Comparison of ENCODE assay signal across 1 cellular context in genomic region chr14:35335388-35336092, GRCh38.
A peak's percentile ranks its signal among the peaks of the same experiment; 100 is the strongest.
TF ChIP-seq lines count a peak whose summit lies in the region.

No MANE protein-coding gene starts in this region.

TF ChIP-seq in K562, 482 proteins besides CTCF, POLR2A, EP300 and RAD21 (continued from another document and continues in another):
- TF ChIP-seq RNF219 (CRISPR knock-in tag; IDR thresholded peaks at IDR 0.05), result no peak
- 0 out of 2 replicates have a peak, but pooled peaks have one; percentile 51 for TF ChIP-seq ZNF668 (CRISPR knock-in tag; IDR thresholded peaks at IDR 0.05)
- TF ChIP-seq STAT5A (IDR thresholded peaks at IDR 0.05; ENCODE audit: borderline replicate concordance, low read length), result no peak
- no peak for TF ChIP-seq FOXJ2 (tag; IDR thresholded peaks at IDR 0.05)
- no peak for TF ChIP-seq MAX (CRISPR knock-in tag; IDR thresholded peaks at IDR 0.05)
- TF ChIP-seq, protein P1, sequence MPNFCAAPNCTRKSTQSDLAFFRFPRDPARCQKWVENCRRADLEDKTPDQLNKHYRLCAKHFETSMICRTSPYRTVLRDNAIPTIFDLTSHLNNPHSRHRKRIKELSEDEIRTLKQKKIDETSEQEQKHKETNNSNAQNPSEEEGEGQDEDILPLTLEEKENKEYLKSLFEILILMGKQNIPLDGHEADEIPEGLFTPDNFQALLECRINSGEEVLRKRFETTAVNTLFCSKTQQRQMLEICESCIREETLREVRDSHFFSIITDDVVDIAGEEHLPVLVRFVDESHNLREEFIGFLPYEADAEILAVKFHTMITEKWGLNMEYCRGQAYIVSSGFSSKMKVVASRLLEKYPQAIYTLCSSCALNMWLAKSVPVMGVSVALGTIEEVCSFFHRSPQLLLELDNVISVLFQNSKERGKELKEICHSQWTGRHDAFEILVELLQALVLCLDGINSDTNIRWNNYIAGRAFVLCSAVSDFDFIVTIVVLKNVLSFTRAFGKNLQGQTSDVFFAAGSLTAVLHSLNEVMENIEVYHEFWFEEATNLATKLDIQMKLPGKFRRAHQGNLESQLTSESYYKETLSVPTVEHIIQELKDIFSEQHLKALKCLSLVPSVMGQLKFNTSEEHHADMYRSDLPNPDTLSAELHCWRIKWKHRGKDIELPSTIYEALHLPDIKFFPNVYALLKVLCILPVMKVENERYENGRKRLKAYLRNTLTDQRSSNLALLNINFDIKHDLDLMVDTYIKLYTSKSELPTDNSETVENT (CRISPR knock-in tag; IDR thresholded peaks at IDR 0.05), result no peak
- no peak for TF ChIP-seq TRIM24 (IDR thresholded peaks at IDR 0.05)
- no peak for TF ChIP-seq DNMT1 (IDR thresholded peaks at IDR 0.05)
- no peak for TF ChIP-seq TFAP4 (CRISPR knock-in tag; IDR thresholded peaks at IDR 0.05; ENCODE audit: borderline replicate concordance)
- no peak for TF ChIP-seq RBFOX2 (IDR thresholded peaks at IDR 0.05; ENCODE audit: low read depth, low read length)
- no peak for TF ChIP-seq ZNF347 (CRISPR knock-in tag; IDR thresholded peaks at IDR 0.05; ENCODE audit: low read depth)
- TF ChIP-seq CREB3 (tag; conservative IDR thresholded peaks at IDR 0.05; ENCODE audit: low read depth), result 0 out of 2 replicates have a peak, but pooled peaks have one; percentile 43
- TF ChIP-seq NR4A1 (CRISPR knock-in tag; IDR thresholded peaks at IDR 0.05), result no peak
- TF ChIP-seq NR4A1 (tag; IDR thresholded peaks at IDR 0.05), result peak; percentile 69; the same call in 1 of the 2 replicates
- TF ChIP-seq, protein P2, sequence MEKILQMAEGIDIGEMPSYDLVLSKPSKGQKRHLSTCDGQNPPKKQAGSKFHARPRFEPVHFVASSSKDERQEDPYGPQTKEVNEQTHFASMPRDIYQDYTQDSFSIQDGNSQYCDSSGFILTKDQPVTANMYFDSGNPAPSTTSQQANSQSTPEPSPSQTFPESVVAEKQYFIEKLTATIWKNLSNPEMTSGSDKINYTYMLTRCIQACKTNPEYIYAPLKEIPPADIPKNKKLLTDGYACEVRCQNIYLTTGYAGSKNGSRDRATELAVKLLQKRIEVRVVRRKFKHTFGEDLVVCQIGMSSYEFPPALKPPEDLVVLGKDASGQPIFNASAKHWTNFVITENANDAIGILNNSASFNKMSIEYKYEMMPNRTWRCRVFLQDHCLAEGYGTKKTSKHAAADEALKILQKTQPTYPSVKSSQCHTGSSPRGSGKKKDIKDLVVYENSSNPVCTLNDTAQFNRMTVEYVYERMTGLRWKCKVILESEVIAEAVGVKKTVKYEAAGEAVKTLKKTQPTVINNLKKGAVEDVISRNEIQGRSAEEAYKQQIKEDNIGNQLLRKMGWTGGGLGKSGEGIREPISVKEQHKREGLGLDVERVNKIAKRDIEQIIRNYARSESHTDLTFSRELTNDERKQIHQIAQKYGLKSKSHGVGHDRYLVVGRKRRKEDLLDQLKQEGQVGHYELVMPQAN (IDR thresholded peaks at IDR 0.05; ENCODE audit: borderline replicate concordance), result no peak
- TF ChIP-seq, protein P3, sequence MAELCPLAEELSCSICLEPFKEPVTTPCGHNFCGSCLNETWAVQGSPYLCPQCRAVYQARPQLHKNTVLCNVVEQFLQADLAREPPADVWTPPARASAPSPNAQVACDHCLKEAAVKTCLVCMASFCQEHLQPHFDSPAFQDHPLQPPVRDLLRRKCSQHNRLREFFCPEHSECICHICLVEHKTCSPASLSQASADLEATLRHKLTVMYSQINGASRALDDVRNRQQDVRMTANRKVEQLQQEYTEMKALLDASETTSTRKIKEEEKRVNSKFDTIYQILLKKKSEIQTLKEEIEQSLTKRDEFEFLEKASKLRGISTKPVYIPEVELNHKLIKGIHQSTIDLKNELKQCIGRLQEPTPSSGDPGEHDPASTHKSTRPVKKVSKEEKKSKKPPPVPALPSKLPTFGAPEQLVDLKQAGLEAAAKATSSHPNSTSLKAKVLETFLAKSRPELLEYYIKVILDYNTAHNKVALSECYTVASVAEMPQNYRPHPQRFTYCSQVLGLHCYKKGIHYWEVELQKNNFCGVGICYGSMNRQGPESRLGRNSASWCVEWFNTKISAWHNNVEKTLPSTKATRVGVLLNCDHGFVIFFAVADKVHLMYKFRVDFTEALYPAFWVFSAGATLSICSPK (IDR thresholded peaks at IDR 0.05; ENCODE audit: borderline replicate concordance), result no peak
- no peak for TF ChIP-seq GABPB1 (CRISPR knock-in tag; IDR thresholded peaks at IDR 0.05)
- no peak for TF ChIP-seq BHLHE40 (IDR thresholded peaks at IDR 0.05; ENCODE audit: low read length)
- TF ChIP-seq, protein P4, sequence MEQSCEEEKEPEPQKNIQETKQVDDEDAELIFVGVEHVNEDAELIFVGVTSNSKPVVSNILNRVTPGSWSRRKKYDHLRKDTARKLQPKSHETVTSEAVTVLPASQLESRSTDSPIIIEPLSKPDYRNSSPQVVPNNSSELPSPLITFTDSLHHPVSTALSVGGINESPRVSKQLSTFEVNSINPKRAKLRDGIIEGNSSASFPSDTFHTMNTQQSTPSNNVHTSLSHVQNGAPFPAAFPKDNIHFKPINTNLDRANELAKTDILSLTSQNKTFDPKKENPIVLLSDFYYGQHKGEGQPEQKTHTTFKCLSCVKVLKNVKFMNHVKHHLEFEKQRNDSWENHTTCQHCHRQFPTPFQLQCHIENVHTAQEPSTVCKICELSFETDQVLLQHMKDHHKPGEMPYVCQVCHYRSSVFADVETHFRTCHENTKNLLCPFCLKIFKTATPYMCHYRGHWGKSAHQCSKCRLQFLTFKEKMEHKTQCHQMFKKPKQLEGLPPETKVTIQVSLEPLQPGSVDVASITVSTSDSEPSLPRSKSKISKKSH (CRISPR knock-in tag; IDR thresholded peaks at IDR 0.05), result no peak
- no peak for TF ChIP-seq JUND (IDR thresholded peaks at IDR 0.05; ENCODE audit: borderline replicate concordance, low read depth, low read length)
- TF ChIP-seq JUND (tag; IDR thresholded peaks at IDR 0.05; ENCODE audit: borderline replicate concordance, low read depth, low read length), result no peak
- TF ChIP-seq NFIC (IDR thresholded peaks at IDR 0.05), result peak; percentile 33; the same call in 1 of the 2 replicates
- TF ChIP-seq PTBP1 (IDR thresholded peaks at IDR 0.05; ENCODE audit: low read depth, low read length), result no peak
- peak; percentile 81 for TF ChIP-seq PRDM10 (IDR thresholded peaks at IDR 0.05; ENCODE audit: partially characterized antibody)
- TF ChIP-seq, protein P5, sequence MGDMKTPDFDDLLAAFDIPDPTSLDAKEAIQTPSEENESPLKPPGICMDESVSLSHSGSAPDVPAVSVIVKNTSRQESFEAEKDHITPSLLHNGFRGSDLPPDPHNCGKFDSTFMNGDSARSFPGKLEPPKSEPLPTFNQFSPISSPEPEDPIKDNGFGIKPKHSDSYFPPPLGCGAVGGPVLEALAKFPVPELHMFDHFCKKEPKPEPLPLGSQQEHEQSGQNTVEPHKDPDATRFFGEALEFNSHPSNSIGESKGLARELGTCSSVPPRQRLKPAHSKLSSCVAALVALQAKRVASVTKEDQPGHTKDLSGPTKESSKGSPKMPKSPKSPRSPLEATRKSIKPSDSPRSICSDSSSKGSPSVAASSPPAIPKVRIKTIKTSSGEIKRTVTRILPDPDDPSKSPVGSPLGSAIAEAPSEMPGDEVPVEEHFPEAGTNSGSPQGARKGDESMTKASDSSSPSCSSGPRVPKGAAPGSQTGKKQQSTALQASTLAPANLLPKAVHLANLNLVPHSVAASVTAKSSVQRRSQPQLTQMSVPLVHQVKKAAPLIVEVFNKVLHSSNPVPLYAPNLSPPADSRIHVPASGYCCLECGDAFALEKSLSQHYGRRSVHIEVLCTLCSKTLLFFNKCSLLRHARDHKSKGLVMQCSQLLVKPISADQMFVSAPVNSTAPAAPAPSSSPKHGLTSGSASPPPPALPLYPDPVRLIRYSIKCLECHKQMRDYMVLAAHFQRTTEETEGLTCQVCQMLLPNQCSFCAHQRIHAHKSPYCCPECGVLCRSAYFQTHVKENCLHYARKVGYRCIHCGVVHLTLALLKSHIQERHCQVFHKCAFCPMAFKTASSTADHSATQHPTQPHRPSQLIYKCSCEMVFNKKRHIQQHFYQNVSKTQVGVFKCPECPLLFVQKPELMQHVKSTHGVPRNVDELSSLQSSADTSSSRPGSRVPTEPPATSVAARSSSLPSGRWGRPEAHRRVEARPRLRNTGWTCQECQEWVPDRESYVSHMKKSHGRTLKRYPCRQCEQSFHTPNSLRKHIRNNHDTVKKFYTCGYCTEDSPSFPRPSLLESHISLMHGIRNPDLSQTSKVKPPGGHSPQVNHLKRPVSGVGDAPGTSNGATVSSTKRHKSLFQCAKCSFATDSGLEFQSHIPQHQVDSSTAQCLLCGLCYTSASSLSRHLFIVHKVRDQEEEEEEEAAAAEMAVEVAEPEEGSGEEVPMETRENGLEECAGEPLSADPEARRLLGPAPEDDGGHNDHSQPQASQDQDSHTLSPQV (IDR thresholded peaks at IDR 0.05), result peak; percentile 73; the same call in 1 of the 2 replicates
- no peak for TF ChIP-seq PHF20 (IDR thresholded peaks at IDR 0.05; ENCODE audit: partially characterized antibody)
- TF ChIP-seq WHSC1 (IDR thresholded peaks at IDR 0.05; ENCODE audit: low read length), result no peak
- TF ChIP-seq SREBF2 (CRISPR knock-in tag; IDR thresholded peaks at IDR 0.05), result no peak
- 0 out of 2 replicates have a peak, but pooled peaks have one; percentile 19 for TF ChIP-seq MEF2D (tag; conservative IDR thresholded peaks at IDR 0.05; ENCODE audit: low read depth)
- no peak for TF ChIP-seq TAF7 (tag; IDR thresholded peaks at IDR 0.05)
- no peak for TF ChIP-seq CBX2 (IDR thresholded peaks at IDR 0.05; ENCODE audit: insufficient read depth, low read length, poor library complexity, severe bottlenecking)
- TF ChIP-seq MYC (IDR thresholded peaks at IDR 0.05; ENCODE audit: low read depth, low read length), result no peak
- no peak for TF ChIP-seq MYC (CRISPR knock-in tag; IDR thresholded peaks at IDR 0.05; ENCODE audit: borderline replicate concordance, low read depth)
- no peak for TF ChIP-seq POLR2G (IDR thresholded peaks at IDR 0.05; ENCODE audit: low read depth, low read length)
- no peak for TF ChIP-seq NRF1 (conservative IDR thresholded peaks at IDR 0.05 in 1 of 2, IDR thresholded peaks at IDR 0.05 in 1 of 2)
- no peak for TF ChIP-seq MXI1 (IDR thresholded peaks at IDR 0.05; ENCODE audit: low read depth, low read length)
- TF ChIP-seq NR3C1 (CRISPR knock-in tag; IDR thresholded peaks at IDR 0.05), result no peak
- TF ChIP-seq MAFG (tag; conservative IDR thresholded peaks at IDR 0.05), result no peak
- TF ChIP-seq PRMT5 (CRISPR knock-in tag; IDR thresholded peaks at IDR 0.05), result no peak
- no peak for TF ChIP-seq NBN (IDR thresholded peaks at IDR 0.05; ENCODE audit: low read depth)
